ENCODE assay signal across 8 cellular contexts in genomic region chr3:39177708-39178332, GRCh38. TPM values are rescaled to one million over a fixed set of nuclear protein-coding genes. Genes with fewer than 3 reads are reported as not detected.
A peak's percentile ranks its signal among the peaks of the same experiment; 100 is the strongest.
DNase-seq lines count a peak whose midpoint lies in the region; ATAC-seq lines count a peak whose summit lies in the region.

No MANE protein-coding gene starts in this region.

- H3K36me3 Mint-ChIP-seq in effector memory CD8-positive, alpha-beta T cell (ENCODE audit: insufficient read depth), result peaks cover 3% of the 10 kb centered on the region

- H3K4me3 Mint-ChIP-seq in effector memory CD8-positive, alpha-beta T cell, result peak overlapping the region; percentile 38 to 63

- H3K4me1 Mint-ChIP-seq in effector memory CD8-positive, alpha-beta T cell (ENCODE audit: low read depth in 2 of 2), result peaks cover 21 to 25% of the 10 kb centered on the region in 2 donors

- DNase-seq in Daoy (ENCODE audit: low read depth) (peak; percentile 83), NCI-H774 (lab: John Stamatoyannopoulos, UW) (peak; percentile 43), medulla oblongata (ENCODE audit: extremely low spot score) (peak; percentile 92)
- peak; percentile 44 to 66 for DNase-seq in activated CD8-positive, alpha-beta memory T cell treated with anti-CD3 and anti-CD28 coated beads for 4 hours (ENCODE audit: low read depth in 2 of 2)
- peak; percentile 25 to 33 (median 33) for DNase-seq in effector memory CD8-positive, alpha-beta T cell
- DNase-seq in stimulated activated CD4-positive, alpha-beta T cell treated with anti-CD3 and anti-CD28 coated beads, TNF-alpha, amount 100 ng/mL, for 24 hours (ENCODE audit: low read depth in 3 of 3), result peak; percentile 24 to 82 (median 41)

- H3K27ac Mint-ChIP-seq in effector memory CD8-positive, alpha-beta T cell, result peak overlapping the region; percentile 61 to 86

- ATAC-seq in HG02610 (IDR thresholded peaks at IDR 0.05; ENCODE audit: unreplicated experiment) (peak; percentile 36), GM19351 (IDR thresholded peaks at IDR 0.05; ENCODE audit: unreplicated experiment) (no peak)
- peak; percentile 15 for ATAC-seq in effector memory CD8-positive, alpha-beta T cell (replicated peaks)

- H3K27me3 Mint-ChIP-seq in effector memory CD8-positive, alpha-beta T cell, result no peaks in the 10 kb centered on the region

- H3K9me3 Mint-ChIP-seq in effector memory CD8-positive, alpha-beta T cell, result no peaks in the 10 kb centered on the region

RNA-seq across cellular contexts. Expression of gene XIRP1, which starts 14.6 kb away (rescaled TPM):
- total RNA-seq in Daoy (2014; rRNA removed; shearing (Covaris generic)), result not detected in 2 replicates

RNA-seq across cellular contexts. Expression of gene CSRNP1, which starts 24.4 kb away (rescaled TPM):
- 11.4 and 12.2 TPM in 2 replicates for total RNA-seq in Daoy (2014; rRNA removed; shearing (Covaris generic))

Comparison
In these comparisons a context has a peak if more than half of its experiments do, and no peak if none do; other contexts are left out.
1. DNase-seq: peak in every context shown above with its lines; median percentile 92 in medulla oblongata; 83 in Daoy; 55 in activated CD8-positive, alpha-beta memory T cell treated with anti-CD3 and anti-CD28 coated beads for 4 hours; 43 in NCI-H774; 41 in stimulated activated CD4-positive, alpha-beta T cell treated with anti-CD3 and anti-CD28 coated beads, TNF-alpha, amount 100 ng/mL, for 24 hours; 33 in effector memory CD8-positive, alpha-beta T cell.